Comparison of ENCODE assay signal across 8 cellular contexts in the genomic region with DNA sequence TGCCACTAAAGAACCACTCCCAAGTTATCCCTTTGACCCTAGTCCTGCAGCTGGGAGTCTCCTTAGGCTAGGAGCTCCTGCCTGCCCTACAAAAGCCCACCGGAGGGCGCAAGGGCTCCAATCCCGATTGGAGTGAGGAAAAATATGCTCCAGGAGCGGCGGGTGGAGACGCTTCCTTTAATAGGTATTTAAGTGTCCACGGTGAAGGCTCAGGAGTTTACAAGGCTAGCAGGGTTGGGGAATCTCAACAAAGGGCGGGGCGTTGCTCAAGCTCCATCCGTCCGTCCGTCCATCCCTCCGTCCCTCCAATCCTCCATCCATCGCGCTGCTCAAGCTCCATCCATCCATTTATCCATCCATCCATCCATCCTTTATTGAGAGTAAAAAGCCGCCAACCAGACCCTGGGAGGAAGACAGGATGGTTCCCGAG. TPM values are rescaled to one million over a fixed set of nuclear protein-coding genes. Genes with fewer than 3 reads are reported as not detected.
DNase-seq lines count a peak whose midpoint lies in the region; ATAC-seq and TF ChIP-seq lines count a peak whose summit lies in the region.

No MANE protein-coding gene starts in this region.

- peak overlapping the region in 11 of 12 donors; percentile 75 to 91 (median 81) for H3K27ac ChIP-seq in heart left ventricle

- peak; percentile 56 for DNase-seq in stimulated activated CD4-positive, alpha-beta T cell treated with anti-CD3 and anti-CD28 coated beads, Interleukin-15, amount 100 ng/mL, for 24 hours
- DNase-seq in stimulated activated CD4-positive, alpha-beta T cell treated with anti-CD3 and anti-CD28 coated beads, Interleukin-12 subunit alpha, Interleukin-12 subunit beta, amount 100 ng/mL, for 4 hours, result no peak
- DNase-seq in NCI-H510A treated with DMSO at 0.1 percent for 48 hours (lab: John Stamatoyannopoulos, UW) (peak; percentile 86), adipocyte (ENCODE audit: low read depth) (peak; percentile 85), heart left ventricle (peak in 4 of 5 donors; percentile 41 to 59 (median 55)), omental fat pad (ENCODE audit: low spot score) (peak; percentile 28)

- WGBS in heart left ventricle, 4 donors, result 0 to 2% (median 1%) methylated on average over 17 of the region's 17 CpGs

- H3K36me3 ChIP-seq in adipocyte (ENCODE audit: control insufficient read depth, insufficient read depth, low read length, severe bottlenecking) (peaks cover 7% of the 10 kb centered on the region), heart left ventricle (peaks cover 0 to 25% (median 14%) of the 10 kb centered on the region in 9 donors)

- peak overlapping the region; percentile 99 for H3K4me3 ChIP-seq in adipocyte (ENCODE audit: low read length)
- peak overlapping the region; percentile 67 to 98 (median 88) for H3K4me3 ChIP-seq in heart left ventricle

- H3K4me1 ChIP-seq in adipocyte (ENCODE audit: control insufficient read depth, insufficient read depth, low read length) (peaks cover 11% of the 10 kb centered on the region), heart left ventricle (peaks cover 0 to 24% (median 13%) of the 10 kb centered on the region in 12 donors)

- TF ChIP-seq CTCF in heart left ventricle (IDR thresholded peaks at IDR 0.05), result peak; percentile 34 to 75 (median 54)
- no peak for TF ChIP-seq CTCF in omental fat pad (IDR thresholded peaks at IDR 0.05)

- intact Hi-C loops in heart left ventricle (cut with DNase I), result loop anchor here in 1 of 10 donors (1.0 kb wide), 1 partner anchor 128 kb away; a partner anchor contains a TSS

- no peaks in the 10 kb centered on the region for H3K9me3 ChIP-seq in adipocyte (ENCODE audit: control insufficient read depth, low read length)
- no peaks in the 10 kb centered on the region for H3K9me3 ChIP-seq in heart left ventricle

- H3K27me3 ChIP-seq in adipocyte (replicated peaks; ENCODE audit: control insufficient read depth, insufficient read depth, low read length) (no peaks in the 10 kb centered on the region), heart left ventricle (no peaks in the 10 kb centered on the region)

- ATAC-seq in HG03095 (IDR thresholded peaks at IDR 0.05; ENCODE audit: unreplicated experiment) (peak; percentile 15), heart left ventricle (peak; percentile 33 to 65 (median 51)), omental fat pad (ENCODE audit: low FRiP score) (peak; percentile 34), GM18505 (IDR thresholded peaks at IDR 0.05; ENCODE audit: unreplicated experiment) (no peak)

- peak overlapping the region; percentile 97 for H3K9ac ChIP-seq in adipocyte (ENCODE audit: low read length)

- TF ChIP-seq POLR2A in heart left ventricle (IDR thresholded peaks at IDR 0.05) (no peak), GM18505 (IDR thresholded peaks at IDR 0.05; ENCODE audit: borderline replicate concordance, extremely low read depth, insufficient read depth, insufficient read length) (no peak)

RNA-seq across cellular contexts. Expression of a gene that starts 0.6 kb away (rescaled TPM):
- 10 to 100 TPM; 13.4 to 33.0 (median 16.6) TPM for total RNA-seq in heart left ventricle
- polyA plus RNA-seq in heart left ventricle, result 10 to 100 TPM; 26.9 to 43.2 TPM
- 10 to 100 TPM; 16.3 to 21.0 (median 18.5) TPM for total RNA-seq in omental fat pad

RNA-seq across cellular contexts. Expression of a gene that starts 10.8 kb away (rescaled TPM):
- total RNA-seq in heart left ventricle (1 to 10 TPM in 5 of 9 donors, under 1 TPM in 3, not detected in 1; 0.62 to 7.7 (median 1.4) TPM), omental fat pad (1 to 10 TPM; 1.4 to 8.5 (median 6.8) TPM)
- 1 to 10 TPM; 1.3 to 2.9 TPM for polyA plus RNA-seq in heart left ventricle

RNA-seq across cellular contexts. Expression of a gene that starts 23.3 kb away (rescaled TPM):
- total RNA-seq in heart left ventricle (10 to 100 TPM; 11.1 to 25.3 (median 19.5) TPM), omental fat pad (10 to 100 TPM; 22.1 to 33.4 (median 29.3) TPM)
- 10 to 100 TPM; 12.7 to 23.4 TPM for polyA plus RNA-seq in heart left ventricle

RNA-seq across cellular contexts. Expression of a gene that starts 42.3 kb away (rescaled TPM):
- total RNA-seq in heart left ventricle, result under 1 TPM in 2 of 9 donors, not detected in 7; 0.21 to 0.44 TPM
- polyA plus RNA-seq in heart left ventricle, result under 1 TPM; 0.10 to 0.23 TPM
- total RNA-seq in omental fat pad, result under 1 TPM in 1 of 4 donors, not detected in 3; 0.46 TPM

RNA-seq across cellular contexts. Expression of a gene that starts 49.0 kb away (rescaled TPM):
- 10 to 100 TPM; 10.2 to 22.3 (median 14.7) TPM for total RNA-seq in heart left ventricle
- 10 to 100 TPM; 22.3 to 31.1 TPM for polyA plus RNA-seq in heart left ventricle
- total RNA-seq in omental fat pad, result 10 to 100 TPM; 10.1 to 21.7 (median 17.0) TPM

Comparison
In these comparisons a context has a peak if more than half of its experiments do, and no peak if none do; other contexts are left out.
1. CTCF ChIP-seq: peak in heart left ventricle (12 of 12); none in omental fat pad (0 of 3).